9 cellular contexts compared by ENCODE assay signal in the genomic region with DNA sequence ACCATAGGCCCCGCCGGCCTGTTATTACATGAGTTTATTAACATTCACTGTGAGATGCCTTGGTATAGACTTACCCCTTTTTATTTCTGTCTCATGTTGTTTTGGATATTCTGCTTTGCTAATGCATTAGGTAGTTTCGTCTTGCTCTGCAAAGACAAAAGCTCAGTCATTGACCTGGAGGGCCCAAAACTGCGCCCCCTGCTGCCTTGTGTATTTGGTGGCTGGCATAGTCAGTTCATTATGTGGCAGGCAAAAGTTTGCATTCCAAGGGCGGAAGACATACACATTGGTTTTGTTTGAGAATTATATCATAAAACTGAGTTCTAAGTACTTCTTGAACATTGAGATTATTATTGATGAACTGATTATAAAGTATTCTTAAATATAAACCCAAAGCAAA.
DNase-seq lines count a peak whose midpoint lies in the region; ATAC-seq and TF ChIP-seq lines count a peak whose summit lies in the region.
"Had no signal": no experiment of that assay in that cellular context is flagged by ENCODE, and none has a peak within 500 bp of the region (broad histone marks: within the 10 kb centered on the region; RNA-seq: fewer than 3 reads in every experiment).

No MANE protein-coding gene starts in this region.

- ATAC-seq in left ventricle myocardium superior: no peak

- H3K27me3 ChIP-seq in MG63: no peaks in the 10 kb centered on the region

- no peak overlapping the region for H3K4me3 ChIP-seq in MG63

- H3K4me3 Mint-ChIP-seq in CD14-positive monocyte: no peak overlapping the region
- H3K4me3 Mint-ChIP-seq: dendritic cell treated with granulocyte-macrophage colony-stimulating factor and Interleukin-4, amounts not matched to agents 40 ng/mL and 50 ng/mL, for 4 days had no signal

- DNase-seq in CD1c-positive myeloid dendritic cell (ENCODE audit: extremely low spot score) (peak; percentile 3), MG63 (peak; percentile 8), activated T-cell treated with anti-CD3 and anti-CD28 coated beads for 48 hours (ENCODE audit: low read depth) (peak; percentile 30), left ventricle myocardium superior (peak; percentile 47), CD14-positive monocyte (ENCODE audit: low spot score) (no peak), NCI-H2107 treated with DMSO at 0.1 percent for 48 hours (lab: John Stamatoyannopoulos, UW; ENCODE audit: unreplicated experiment) (no peak), NOMO-1 treated with dmso at 0.1 percent for 144 hours (lab: John Stamatoyannopoulos, UW; ENCODE audit: unreplicated experiment) (no peak)
- DNase-seq in stimulated activated CD8-positive, alpha-beta memory T cell treated with anti-CD3 and anti-CD28 coated beads, Interleukin-12 subunit alpha, Interleukin-12 subunit beta, amount 100 ng/mL, for 1 hour (ENCODE audit: low read depth): peak; percentile 8

- H3K36me3 Mint-ChIP-seq in CD14-positive monocyte: no peaks in the 10 kb centered on the region

- no peak for TF ChIP-seq CTCF in CD14-positive monocyte (IDR thresholded peaks at IDR 0.05)

- H3K4me1 Mint-ChIP-seq in CD14-positive monocyte: no peaks in the 10 kb centered on the region

- no peaks in the 10 kb centered on the region for H3K36me3 ChIP-seq in MG63

- H3K27me3 Mint-ChIP-seq in CD14-positive monocyte (ENCODE audit: low read depth in 3 of 3): peaks cover 0 to 2% (median 2%) of the 10 kb centered on the region in 3 donors
- H3K27me3 Mint-ChIP-seq: dendritic cell treated with granulocyte-macrophage colony-stimulating factor and Interleukin-4, amounts not matched to agents 40 ng/mL and 50 ng/mL, for 4 days had no signal

- H3K9me3 Mint-ChIP-seq in CD14-positive monocyte: peaks cover 0 to 4% (median 1%) of the 10 kb centered on the region in 7 donors
- H3K9me3 Mint-ChIP-seq: dendritic cell treated with granulocyte-macrophage colony-stimulating factor and Interleukin-4, amounts not matched to agents 40 ng/mL and 50 ng/mL, for 4 days had no signal

- no peaks in the 10 kb centered on the region for H3K9me3 ChIP-seq in MG63

- intact Hi-C loops in left ventricle myocardium superior (cut with micrococcal nuclease) (no loop called here), CD14-positive monocyte (cut with micrococcal nuclease) (no loop called here)

- H3K27ac Mint-ChIP-seq in CD14-positive monocyte: no peak overlapping the region
- H3K27ac Mint-ChIP-seq: dendritic cell treated with granulocyte-macrophage colony-stimulating factor and Interleukin-4, amounts not matched to agents 40 ng/mL and 50 ng/mL, for 4 days had no signal

Comparison
In these comparisons a context has a peak if more than half of its experiments do, and no peak if none do; other contexts are left out.
1. DNase-seq: peak in CD1c-positive myeloid dendritic cell (single experiment), MG63 (single experiment), activated T-cell treated with anti-CD3 and anti-CD28 coated beads for 48 hours (single experiment), left ventricle myocardium superior (single experiment) and stimulated activated CD8-positive, alpha-beta memory T cell treated with anti-CD3 and anti-CD28 coated beads, Interleukin-12 subunit alpha, Interleukin-12 subunit beta, amount 100 ng/mL, for 1 hour (single experiment); none in CD14-positive monocyte (single experiment), NCI-H2107 treated with DMSO at 0.1 percent for 48 hours (single experiment) and NOMO-1 treated with dmso at 0.1 percent for 144 hours (single experiment).